In the genomic region with DNA sequence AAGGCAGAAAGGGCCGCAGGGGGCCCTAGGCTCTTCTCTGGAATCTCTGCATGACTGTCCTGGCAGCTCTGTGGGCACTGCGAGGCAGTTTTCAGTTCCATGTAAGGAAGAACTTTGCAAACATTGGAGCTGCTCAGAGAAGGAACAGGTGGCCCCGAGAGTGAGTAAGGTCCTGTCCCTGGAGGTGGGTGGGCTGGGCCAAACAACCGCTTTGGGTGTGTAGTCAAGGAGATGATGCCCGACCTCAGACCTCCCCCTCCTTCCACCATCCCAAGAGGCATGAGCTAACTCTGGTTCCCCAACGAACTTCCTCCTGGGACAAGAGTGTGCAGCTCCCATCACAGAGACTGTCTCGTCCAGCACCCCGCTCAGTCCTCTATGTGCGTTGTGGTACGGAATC, we compare ENCODE assay signal across 13 cellular contexts. TPM values are rescaled to one million over a fixed set of nuclear protein-coding genes. Genes with fewer than 3 reads are reported as not detected.
A peak's percentile ranks its signal among the peaks of the same experiment; 100 is the strongest.
DNase-seq lines count a peak whose midpoint lies in the region; ATAC-seq, FAIRE-seq and TF ChIP-seq lines count a peak whose summit lies in the region.
"Had no signal": no experiment of that assay in that cellular context is flagged by ENCODE, and none has a peak within 500 bp of the region (broad histone marks: within the 10 kb centered on the region; RNA-seq: fewer than 3 reads in every experiment).

No MANE protein-coding gene starts in this region.

- H3K79me2 ChIP-seq in HepG2 (ENCODE audit: insufficient read depth, low read length), result no peaks in the 10 kb centered on the region

- TF ChIP-seq CTCF in right lobe of liver (IDR thresholded peaks at IDR 0.05), result no peak
- no peak for TF ChIP-seq CTCF in HepG2 (CRISPR knock-in tag; IDR thresholded peaks at IDR 0.05)
- no peak for TF ChIP-seq CTCF in astrocyte of the spinal cord (IDR thresholded peaks at IDR 0.05; ENCODE audit: low read depth, low read length)

- H3K27me3 ChIP-seq in right lobe of liver (no peaks in the 10 kb centered on the region), HepG2 (ENCODE audit: control insufficient read depth in 1 of 2, insufficient read depth in 2 of 2, low read length in 2 of 2) (peaks cover 7 to 36% of the 10 kb centered on the region in 2 experiments; a peak in 4 of 5 replicates)
- H3K27me3 ChIP-seq: uterus had no signal

- H3K4me3 ChIP-seq in right lobe of liver (no peak overlapping the region), HepG2 (replicated peaks in 1 of 3; ENCODE audit: insufficient read depth in 1 of 3, low read depth in 2 of 3, low read length in 3 of 3) (no peak overlapping the region), astrocyte of the spinal cord (ENCODE audit: low read depth, low read length) (no peak overlapping the region)
- H3K4me3 ChIP-seq: uterus had no signal

- CTCF ChIA-PET in HepG2 (lab: Yijun Ruan, JAX; ENCODE audit: low intra/inter-chr PET ratio, low total read pairs), result no interaction called here

- H3K9me3 ChIP-seq in right lobe of liver (no peaks in the 10 kb centered on the region), HepG2 (ENCODE audit: low read length) (no peaks in the 10 kb centered on the region)
- H3K9me3 ChIP-seq: uterus had no signal

- TF ChIP-seq RAD21 in HepG2 (CRISPR knock-in tag; IDR thresholded peaks at IDR 0.05), result no peak

- H4K20me1 ChIP-seq in HepG2 (ENCODE audit: insufficient read depth, low read length), result no peaks in the 10 kb centered on the region

- intact Hi-C loops in right lobe of liver (cut with DNase I), result no loop called here
- intact Hi-C loops in HepG2 (cut with micrococcal nuclease; ENCODE audit: unreplicated experiment), result no loop called here

- whole genome bisulfite sequencing in right lobe of liver (ENCODE audit: insufficient coverage, low coverage, low lambda C conversion rate, missing lambda C conversion rate), result 50% methylated on average over 2 of the region's 10 CpGs
- 38% methylated on average over 5 of the region's 10 CpGs for WGBS in HepG2 (ENCODE audit: low lambda C conversion rate)

- no peak overlapping the region for H3K4me2 ChIP-seq in HepG2 (ENCODE audit: low read depth, low read length)

- BruUV-seq in HepG2 (replicated peaks; lab: Mats Ljungman, UMichigan), result no TSS peak

- in situ Hi-C loops in HepG2 (cut with HindIII; ENCODE audit: extremely low pct_ligation_motif_present, low pct_unique_long_range_greater_than_20kb), result no loop called here
- in situ Hi-C loops in astrocyte of the spinal cord (cut with HindIII; ENCODE audit: low sequenced_read_pairs), result no loop called here

- no peaks in the 10 kb centered on the region for H3K36me3 ChIP-seq in right lobe of liver
- H3K36me3 ChIP-seq in HepG2 (replicated peaks in 1 of 2; ENCODE audit: control insufficient read depth in 1 of 2, insufficient read depth in 2 of 2, low read length in 2 of 2), result no peaks in the 10 kb centered on the region
- H3K36me3 ChIP-seq: uterus had no signal

- ATAC-seq in right lobe of liver (peak; percentile 41 to 47 (median 45)), HepG2 (no peak), GM21576 (IDR thresholded peaks at IDR 0.05; ENCODE audit: unreplicated experiment) (no peak)
- ATAC-seq: Panc1 had no signal

- POLR2A ChIA-PET in HepG2 (lab: Yijun Ruan, JAX), result no interaction called here

- no peak for TF ChIP-seq EP300 in HepG2 (IDR thresholded peaks at IDR 0.05; ENCODE audit: low read depth in 2 of 2, low read length in 2 of 2)
- TF ChIP-seq EP300 in HepG2 (CRISPR knock-in tag; IDR thresholded peaks at IDR 0.05; ENCODE audit: borderline replicate concordance), result no peak

- no peak overlapping the region for H3K9ac ChIP-seq in HepG2 (ENCODE audit: insufficient read depth, low read depth, low read length)

- H3K27ac ChIP-seq in right lobe of liver (no peak overlapping the region), HepG2 (ENCODE audit: extremely low read length, insufficient read depth, low read length) (no peak overlapping the region)
- H3K27ac ChIP-seq: uterus had no signal

- H3K4me1 ChIP-seq in right lobe of liver, result no peaks in the 10 kb centered on the region
- H3K4me1 ChIP-seq in HepG2 (ENCODE audit: insufficient read depth, low read length), result peaks cover 15% of the 10 kb centered on the region
- H3K4me1 ChIP-seq: uterus had no signal

- DNase-seq in right lobe of liver (no peak), HepG2 (ENCODE audit: low spot score) (no peak), astrocyte of the spinal cord (ENCODE audit: low read depth, low spot score) (peak; percentile 73), medulla oblongata (ENCODE audit: extremely low spot score) (peak; percentile 24), urothelium cell line (ENCODE audit: low spot score) (no peak), pons (ENCODE audit: low spot score) (no peak), NK-92 (lab: John Stamatoyannopoulos, UW; ENCODE audit: unreplicated experiment) (no peak)
- DNase-seq: amniotic stem cell, DND-41, NCI-H2227 treated with DMSO at 0.1 percent for 48 hours had no signal

- no peak overlapping the region for H2AFZ ChIP-seq in HepG2 (ENCODE audit: low read length)

- TF ChIP-seq POLR2A in right lobe of liver (IDR thresholded peaks at IDR 0.05) (no peak), HepG2 (IDR thresholded peaks at IDR 0.05; ENCODE audit: insufficient read depth in 1 of 2, low read depth in 2 of 2, low read length in 2 of 2) (no peak)

- FAIRE-seq in HepG2 (lab: Jason Lieb, UNC) (no peak), urothelium cell line (lab: Jason Lieb, UNC) (peak; percentile 52)

TF ChIP-seq in HepG2, 621 proteins besides CTCF, POLR2A, EP300 and RAD21:
- TF ChIP-seq UBTF (CRISPR knock-in tag; IDR thresholded peaks at IDR 0.05) (no peak), ELF1 (CRISPR knock-in tag; IDR thresholded peaks at IDR 0.05) (no peak), TFE3 (CRISPR knock-in tag; IDR thresholded peaks at IDR 0.05) (no peak), MXD3 (CRISPR knock-in tag; IDR thresholded peaks at IDR 0.05) (no peak), ZNF333 (CRISPR knock-in tag; IDR thresholded peaks at IDR 0.05; ENCODE audit: borderline replicate concordance) (no peak), ZNF30 (CRISPR knock-in tag; IDR thresholded peaks at IDR 0.05) (no peak)

RNA-seq across cellular contexts. Expression of gene CSF1R, which starts 20.5 kb away (rescaled TPM):
- total RNA-seq in right lobe of liver (10 to 100 TPM; 13.0 to 45.1 (median 16.3) TPM), HepG2 (2016; rRNA removed; fragmentation: Illumina TruSeq; extraction: Trizol) (not detected in 2 replicates)
- total RNA-seq in HepG2 (2016; cell fraction: cytosol; rRNA removed; fragmentation: Illumina TruSeq; extraction: Trizol; ENCODE audit: low read depth), result not detected in 2 replicates
- not detected in 2 replicates for total RNA-seq in HepG2 (2016; cell fraction: insoluble cytoplasmic fraction; rRNA removed; fragmentation: Illumina TruSeq; extraction: Trizol)
- not detected in 2 replicates for total RNA-seq in HepG2 (2016; cell fraction: membrane; rRNA removed; fragmentation: Illumina TruSeq; extraction: Trizol)
- not detected in 2 replicates for total RNA-seq in HepG2 (2016; cell fraction: nucleus; rRNA removed; fragmentation: Illumina TruSeq; extraction: Trizol)
- polyA plus RNA-seq in HepG2 (2011; rRNA removed), result 0.01 TPM in 1 of 2 replicates, not detected in the other
- 0.01 TPM in 1 of 2 replicates, not detected in the other for polyA plus RNA-seq in HepG2 (2011; cell fraction: cytosol; rRNA removed)
- 0.03 TPM in 1 of 2 replicates, not detected in the other for polyA plus RNA-seq in HepG2 (2011; cell fraction: nucleus; rRNA removed)
- polyA plus RNA-seq in HepG2 (2012), result 0.07 TPM in 1 of 2 replicates, not detected in the other
- polyA plus RNA-seq in HepG2 (2016; cell fraction: cytosol; fragmentation: Illumina TruSeq; extraction: Trizol; ENCODE audit: low read depth), result not detected in 2 replicates
- polyA plus RNA-seq in HepG2 (2016; cell fraction: insoluble cytoplasmic fraction; fragmentation: Illumina TruSeq; extraction: Trizol; ENCODE audit: low read depth), result not detected in 2 replicates
- polyA plus RNA-seq in HepG2 (2016; cell fraction: membrane; fragmentation: Illumina TruSeq; extraction: Trizol; ENCODE audit: low read depth), result not detected in 2 replicates
- not detected in 2 replicates for polyA plus RNA-seq in HepG2 (2016; cell fraction: nucleus; fragmentation: Illumina TruSeq; extraction: Trizol; ENCODE audit: insufficient read depth, low read depth)
- 0.58 TPM in 1 of 2 replicates, not detected in the other for polyA minus RNA-seq in HepG2 (2011; rRNA and poly(A)+ RNA removed; ENCODE audit: low replicate concordance)
- polyA minus RNA-seq in HepG2 (2011; cell fraction: cytosol; rRNA and poly(A)+ RNA removed), result not detected in 2 replicates
- not detected in 2 replicates for polyA minus RNA-seq in HepG2 (2011; cell fraction: nucleus; rRNA and poly(A)+ RNA removed)

Comparison
In these comparisons a context has a peak if more than half of its experiments do, and no peak if none do; other contexts are left out.
1. ATAC-seq: peak in right lobe of liver (4 of 4); none in HepG2 (single experiment) and GM21576 (single experiment).
2. RNA of gene CSF1R, which starts 20.5 kb away (total RNA-seq): 13.0 to 45.1 TPM in right lobe of liver; not detected in HepG2; every median in the first group is over 10 times any median in the second.
3. DNase-seq: peak in astrocyte of the spinal cord (single experiment) and medulla oblongata (single experiment); none in right lobe of liver (0 of 3), HepG2 (single experiment), urothelium cell line (single experiment), pons (single experiment) and NK-92 (single experiment).